In the genomic region with DNA sequence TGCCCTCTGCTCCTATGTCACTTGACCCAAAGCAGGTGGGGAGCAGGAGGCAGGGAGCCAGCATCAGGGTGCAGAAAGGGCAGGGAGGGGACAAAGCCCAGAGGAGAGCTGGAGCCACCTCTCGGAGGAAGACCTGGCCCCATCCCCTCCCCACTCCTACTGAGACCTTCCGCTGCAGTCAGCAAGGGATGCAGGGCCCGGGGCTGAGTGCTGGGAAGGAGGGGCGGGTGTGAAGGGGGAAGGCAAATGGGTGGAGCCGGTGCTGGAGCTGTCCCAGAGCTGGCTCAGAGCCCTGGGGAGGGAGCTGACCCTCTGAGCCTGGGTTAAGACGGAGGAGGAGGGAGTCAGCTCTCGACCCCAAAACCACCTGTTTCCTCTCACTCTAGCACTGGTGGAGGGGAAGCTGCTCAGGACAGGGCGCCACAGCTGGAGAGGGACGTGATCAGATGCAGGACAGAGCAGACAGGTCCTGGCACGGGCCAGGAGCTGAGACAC, we compare ENCODE assay signal across 9 cellular contexts. TPM values are rescaled to one million over a fixed set of nuclear protein-coding genes. Genes with fewer than 3 reads are reported as not detected.
DNase-seq lines count a peak whose midpoint lies in the region; ATAC-seq and TF ChIP-seq lines count a peak whose summit lies in the region.
"Had no signal": no experiment of that assay in that cellular context is flagged by ENCODE, and none has a peak within 500 bp of the region (broad histone marks: within the 10 kb centered on the region; RNA-seq: fewer than 3 reads in every experiment).

No MANE protein-coding gene starts in this region.

- intact Hi-C loops in right lobe of liver (cut with DNase I): no loop called here

- DNase-seq in NCI-H82 (lab: John Stamatoyannopoulos, UW) (peak; percentile 50), right lobe of liver (peak; percentile 78 to 85 (median 80)), suprapubic skin (ENCODE audit: low spot score in 2 of 2) (peak; percentile 84 to 87), NCI-H748 (lab: John Stamatoyannopoulos, UW; ENCODE audit: unreplicated experiment) (no peak), NK-92 (lab: John Stamatoyannopoulos, UW; ENCODE audit: unreplicated experiment) (no peak), GM03348 (ENCODE audit: low spot score) (no peak)
- DNase-seq: activated CD4-positive, alpha-beta T cell treated with anti-CD3 and anti-CD28 coated beads, Interleukin-2, amount 10 ng/mL, durations not matched to agents 24 days and 14 days had no signal

- H3K27me3 ChIP-seq in right lobe of liver: no peaks in the 10 kb centered on the region
- no peaks in the 10 kb centered on the region for H3K27me3 ChIP-seq in suprapubic skin

- H3K4me1 ChIP-seq in right lobe of liver (peaks cover 0 to 51% (median 28%) of the 10 kb centered on the region in 4 donors), suprapubic skin (peaks cover 84% of the 10 kb centered on the region)

- TF ChIP-seq CTCF in right lobe of liver (IDR thresholded peaks at IDR 0.05) (no peak), suprapubic skin (IDR thresholded peaks at IDR 0.05) (no peak)

- 35% methylated on average over 4 of the region's 10 CpGs for WGBS in right lobe of liver (ENCODE audit: insufficient coverage, low coverage, low lambda C conversion rate, missing lambda C conversion rate)
- 32% methylated on average over 10 of the region's 10 CpGs for WGBS in suprapubic skin

- H3K27ac ChIP-seq in cingulate gyrus (ENCODE audit: low read depth, low read length) (peak overlapping the region; percentile 99), right lobe of liver (peak overlapping the region; percentile 88 to 94 (median 90)), suprapubic skin (peak overlapping the region; percentile 90)

- no peaks in the 10 kb centered on the region for H3K9me3 ChIP-seq in right lobe of liver
- H3K9me3 ChIP-seq in suprapubic skin: no peaks in the 10 kb centered on the region

- H3K36me3 ChIP-seq in right lobe of liver (peaks cover 0 to 7% (median under 1%) of the 10 kb centered on the region in 4 donors), suprapubic skin (peaks cover 17% of the 10 kb centered on the region)

- H3K4me3 ChIP-seq in right lobe of liver (no peak overlapping the region), suprapubic skin (no peak overlapping the region)
- H3K4me3 ChIP-seq: GM12878 had no signal

- ATAC-seq in right lobe of liver: peak; percentile 44 to 68 (median 55)

- peak; percentile 42 for TF ChIP-seq POLR2A in right lobe of liver (IDR thresholded peaks at IDR 0.05)
- TF ChIP-seq POLR2A in suprapubic skin (IDR thresholded peaks at IDR 0.05): peak in 1 of 2 donors; percentile 7

- TF ChIP-seq EP300 in suprapubic skin (IDR thresholded peaks at IDR 0.05): no peak

RNA-seq across cellular contexts. Expression of a gene that starts 33.8 kb away (rescaled TPM):
- total RNA-seq in right lobe of liver: 10 to 100 TPM; 17.5 to 34.7 (median 20.2) TPM
- total RNA-seq in suprapubic skin: 10 to 100 TPM; 23.3 to 38.2 (median 34.2) TPM

RNA-seq across cellular contexts. Expression of a gene that starts 49.8 kb away (rescaled TPM):
- total RNA-seq in right lobe of liver (1 to 10 TPM in 5 of 6 experiments, under 1 TPM in 1; 0.95 to 5.0 (median 2.9) TPM), suprapubic skin (1 to 10 TPM; 1.9 to 3.1 (median 2.4) TPM)

Comparison
In these comparisons a context has a peak if more than half of its experiments do, and no peak if none do; other contexts are left out.
1. DNase-seq: peak in NCI-H82 (single experiment), right lobe of liver (3 of 3) and suprapubic skin (2 of 2); none in NCI-H748 (single experiment), NK-92 (single experiment) and GM03348 (single experiment).
2. Peak in every context shown above with its lines, with median percentiles within 50 percentile points of each other: H3K27ac ChIP-seq.